In genomic region chr10:112953760-112954159, GRCh38 we compare ENCODE assay signal across 9 cellular contexts. TPM values are rescaled to one million over a fixed set of nuclear protein-coding genes. Genes with fewer than 3 reads are reported as not detected.
DNase-seq lines count a peak whose midpoint lies in the region; ATAC-seq, FAIRE-seq and TF ChIP-seq lines count a peak whose summit lies in the region.
"Had no signal": no experiment of that assay in that cellular context is flagged by ENCODE, and none has a peak within 500 bp of the region (broad histone marks: within the 10 kb centered on the region; RNA-seq: fewer than 3 reads in every experiment).

No MANE protein-coding gene starts in this region.

- intact Hi-C loops in endothelial cell of umbilical vein (cut with micrococcal nuclease): loop anchor here (1.0 to 5.0 kb wide), 6 partner anchors 99 to 729 kb away; no protein-coding TSS in a partner anchor

- H3K9ac ChIP-seq in endothelial cell of umbilical vein (replicated peaks; ENCODE audit: extremely low read depth, insufficient read depth, low read length): no peak overlapping the region

- H3K4me3 ChIP-seq in AG04450 (ENCODE audit: low read depth, low read length) (peak overlapping the region; percentile 60), endothelial cell of umbilical vein (replicated peaks in 1 of 3; ENCODE audit: insufficient read depth in 1 of 3, low read depth in 1 of 3, low read length in 3 of 3) (peak overlapping the region in 2 of 3 experiments; percentile 73 to 78)

- H3K27ac Mint-ChIP-seq in natural killer cell treated with Interleukin-12 subunit alpha and Interleukin-12 subunit beta and Interleukin-15 and Interleukin-18, amount 100 ng/mL, for 72 hours: no peak overlapping the region

- CTCF ChIA-PET in AG04450 (lab: Charles Lee) (interaction anchor here (0.8 to 1.5 kb wide), 4 partner anchors 172 to 431 kb away, joined by 3 to 5 read pairs (median 4); no protein-coding TSS in a partner anchor), endothelial cell of umbilical vein (lab: Charles Lee) (interaction anchor here (1.1 to 1.8 kb wide), 8 partner anchors 8 to 232 kb away, joined by 3 to 6 read pairs (median 4); no protein-coding TSS in a partner anchor)

- H3K9me1 ChIP-seq in endothelial cell of umbilical vein (replicated peaks; ENCODE audit: control insufficient read depth, extremely low read depth, insufficient read depth, low read length): no peaks in the 10 kb centered on the region

- H4K20me1 ChIP-seq in endothelial cell of umbilical vein (replicated peaks; ENCODE audit: control insufficient read depth, extremely low read depth, insufficient read depth, low read length): no peaks in the 10 kb centered on the region

- no peak for ATAC-seq in natural killer cell treated with Interleukin-12 subunit alpha and Interleukin-12 subunit beta and Interleukin-15 and Interleukin-18, amount 100 ng/mL, for 72 hours
- ATAC-seq in HG02884 (IDR thresholded peaks at IDR 0.05; ENCODE audit: unreplicated experiment): no peak

- FAIRE-seq in endothelial cell of umbilical vein (lab: Jason Lieb, UNC) (no peak), GM12891 (lab: Jason Lieb, UNC) (no peak)

- no peaks in the 10 kb centered on the region for H3K9me3 Mint-ChIP-seq in natural killer cell treated with Interleukin-12 subunit alpha and Interleukin-12 subunit beta and Interleukin-15 and Interleukin-18, amount 100 ng/mL, for 72 hours

- peak overlapping the region; percentile 87 for H3K4me3 Mint-ChIP-seq in natural killer cell treated with Interleukin-12 subunit alpha and Interleukin-12 subunit beta and Interleukin-15 and Interleukin-18, amount 100 ng/mL, for 72 hours

- no TSS peak for BruUV-seq in endothelial cell of umbilical vein (replicated peaks; lab: Mats Ljungman, UMichigan)

- POLR2A ChIA-PET in AG04450 (lab: Yijun Ruan, JAX) (interaction anchor here (1.0 kb wide), 1 partner anchor 134 kb away, joined by 4 read pairs; no protein-coding TSS in a partner anchor), endothelial cell of umbilical vein (lab: Charles Lee) (no interaction called here)

- peaks cover 47% of the 10 kb centered on the region for H3K4me1 ChIP-seq in endothelial cell of umbilical vein (ENCODE audit: control insufficient read depth, extremely low read depth, insufficient read depth, low read length)

- peaks cover 49 to 59% of the 10 kb centered on the region in 2 donors for H3K4me1 Mint-ChIP-seq in natural killer cell treated with Interleukin-12 subunit alpha and Interleukin-12 subunit beta and Interleukin-15 and Interleukin-18, amount 100 ng/mL, for 72 hours (ENCODE audit: low read depth in 2 of 2)

- peaks cover 64% of the 10 kb centered on the region for H3K79me2 ChIP-seq in endothelial cell of umbilical vein (ENCODE audit: control insufficient read depth, insufficient read depth, low read length)

- H2AFZ ChIP-seq in endothelial cell of umbilical vein (ENCODE audit: low read depth, low read length): no peak overlapping the region

- H3K36me3 ChIP-seq in endothelial cell of umbilical vein (ENCODE audit: control insufficient read depth in 2 of 2, extremely low read depth in 1 of 2, insufficient read depth in 2 of 2, low read length in 2 of 2): no peaks in the 10 kb centered on the region

- TF ChIP-seq POLR2A in endothelial cell of umbilical vein (IDR thresholded peaks at IDR 0.05; ENCODE audit: low read depth, low read length): no peak
- no peak for TF ChIP-seq POLR2A in GM12891 (IDR thresholded peaks at IDR 0.05; ENCODE audit: low read depth, low read length)

- DNase-seq in AG04450 (ENCODE audit: low read depth, low spot score) (no peak), LHCN-M2 (ENCODE audit: low read depth) (peak; percentile 25), endothelial cell of umbilical vein (ENCODE audit: low read depth, low spot score) (peak; percentile 29), GM12891 (ENCODE audit: insufficient read length, low spot score) (no peak), NCI-H1048 (lab: John Stamatoyannopoulos, UW) (no peak)
- DNase-seq in natural killer cell treated with Interleukin-12 subunit alpha and Interleukin-12 subunit beta and Interleukin-15 and Interleukin-18, amount 100 ng/mL, for 72 hours (ENCODE audit: low spot score): no peak
- no peak for DNase-seq in stimulated activated CD4-positive, alpha-beta T cell treated with anti-CD3 and anti-CD28 coated beads, Interleukin-4, amount 100 ng/mL, for 4 hours
- DNase-seq: activated CD4-positive, alpha-beta T cell treated with anti-CD3 and anti-CD28 coated beads for 1 hour had no signal

- dilution Hi-C loops in endothelial cell of umbilical vein (cut with MboI; ENCODE audit: extremely low pct_ligation_motif_present, low sequenced_read_pairs): no loop called here

- peaks cover 11% of the 10 kb centered on the region for H3K36me3 Mint-ChIP-seq in natural killer cell treated with Interleukin-12 subunit alpha and Interleukin-12 subunit beta and Interleukin-15 and Interleukin-18, amount 100 ng/mL, for 72 hours

- peak overlapping the region; percentile 96 for H3K4me2 ChIP-seq in endothelial cell of umbilical vein (ENCODE audit: insufficient read depth, low read length)

- H3K27me3 ChIP-seq in AG04450 (ENCODE audit: control insufficient read depth, insufficient read depth, low read length) (no peaks in the 10 kb centered on the region), endothelial cell of umbilical vein (ENCODE audit: control insufficient read depth in 2 of 2, insufficient read depth in 2 of 2, low read length in 2 of 2) (no peaks in the 10 kb centered on the region)

- peaks cover 30 to 53% of the 10 kb centered on the region in 2 donors for H3K27me3 Mint-ChIP-seq in natural killer cell treated with Interleukin-12 subunit alpha and Interleukin-12 subunit beta and Interleukin-15 and Interleukin-18, amount 100 ng/mL, for 72 hours

- peak overlapping the region; percentile 98 for H3K27ac ChIP-seq in AG04450 (ENCODE audit: low read depth, low read length)
- no peak overlapping the region for H3K27ac ChIP-seq in endothelial cell of umbilical vein (ENCODE audit: insufficient read depth, low read depth, low read length)

- H3K9me3 ChIP-seq in AG04450 (ENCODE audit: control insufficient read depth, insufficient read depth, low read length): peaks cover 4% of the 10 kb centered on the region; the same call in 1 of the 2 replicates
- no peaks in the 10 kb centered on the region for H3K9me3 ChIP-seq in endothelial cell of umbilical vein (replicated peaks; ENCODE audit: control insufficient read depth, insufficient read depth, low read length)

- TF ChIP-seq CTCF in AG04450 (IDR thresholded peaks at IDR 0.05; ENCODE audit: low read depth, low read length) (no peak), endothelial cell of umbilical vein (IDR thresholded peaks at IDR 0.05; ENCODE audit: extremely low read depth in 1 of 2, insufficient read depth in 1 of 2, low read depth in 1 of 2, low read length in 2 of 2) (no peak)

TF ChIP-seq in endothelial cell of umbilical vein, 7 proteins besides CTCF, POLR2A, EP300 and RAD21:
- TF ChIP-seq FOS (IDR thresholded peaks at IDR 0.05; ENCODE audit: borderline replicate concordance, insufficient read depth, low read length) (no peak), MYC (IDR thresholded peaks at IDR 0.05; ENCODE audit: low read depth, low read length) (no peak), POLR2AphosphoS5 (IDR thresholded peaks at IDR 0.05; ENCODE audit: insufficient read depth, low read depth, low read length) (no peak), GATA2 (IDR thresholded peaks at IDR 0.05; ENCODE audit: insufficient read depth, insufficient read length, low read depth, low read length) (no peak), EZH2 (IDR thresholded peaks at IDR 0.05; ENCODE audit: borderline replicate concordance, low read depth, low read length, severe bottlenecking) (no peak), MAX (IDR thresholded peaks at IDR 0.05; ENCODE audit: insufficient read depth, insufficient read length) (no peak), JUN (IDR thresholded peaks at IDR 0.05; ENCODE audit: borderline replicate concordance, insufficient read depth, insufficient read length, low read depth) (no peak)

TF ChIP-seq in GM12891, 5 proteins besides CTCF, POLR2A, EP300 and RAD21:
- no peak for TF ChIP-seq SPI1 (IDR thresholded peaks at IDR 0.05; ENCODE audit: low read depth, low read length)
- TF ChIP-seq PAX5 (IDR thresholded peaks at IDR 0.05; ENCODE audit: insufficient read depth, low read length, severe bottlenecking): no peak
- TF ChIP-seq POU2F2 (IDR thresholded peaks at IDR 0.05; ENCODE audit: low read depth, low read length): no peak
- no peak for TF ChIP-seq TAF1 (IDR thresholded peaks at IDR 0.05; ENCODE audit: low read depth, low read length)
- TF ChIP-seq POLR2AphosphoS5 (IDR thresholded peaks at IDR 0.05; ENCODE audit: low read depth, low read length): no peak

RNA-seq across cellular contexts. Expression of gene TCF7L2, which starts 3.7 kb away (rescaled TPM):
- polyA plus RNA-seq in AG04450 (2011; rRNA removed) (6.3 and 7.7 TPM in 2 replicates), endothelial cell of umbilical vein (5.9 and 9.9 TPM in 2 replicates)
- 16.8 and 17.0 TPM in 2 replicates for polyA minus RNA-seq in AG04450 (2011; rRNA and poly(A)+ RNA removed)
- total RNA-seq in LHCN-M2 (2014; rRNA removed) (2.9 and 3.4 TPM in 2 replicates), endothelial cell of umbilical vein (21.8 and 22.1 TPM in 2 replicates)
- 6.2 TPM for polyA plus RNA-seq in LHCN-M2 (2012)
- 8.0 and 9.4 TPM in 2 replicates for polyA plus RNA-seq in endothelial cell of umbilical vein (2011; cell fraction: cytosol; rRNA removed)
- 19.5 and 25.5 TPM in 2 replicates for polyA plus RNA-seq in endothelial cell of umbilical vein (2011; cell fraction: nucleus; rRNA removed)
- 14.2 and 16.3 TPM in 2 replicates for polyA plus RNA-seq in endothelial cell of umbilical vein (2012)
- 8.4 TPM in 2 replicates for polyA minus RNA-seq in endothelial cell of umbilical vein
- polyA minus RNA-seq in endothelial cell of umbilical vein (2011; cell fraction: cytosol; rRNA and poly(A)+ RNA removed): 10.0 TPM
- polyA minus RNA-seq in endothelial cell of umbilical vein (2011; cell fraction: nucleus; rRNA and poly(A)+ RNA removed): 34.3 and 37.1 TPM in 2 replicates
- total RNA-seq in natural killer cell treated with Interleukin-12 subunit alpha and Interleukin-12 subunit beta and Interleukin-15 and Interleukin-18, amount 100 ng/mL, for 72 hours: 10 to 100 TPM in 1 of 2 donors, 1 to 10 TPM in 1; 8.1 to 10.3 TPM
- polyA plus RNA-seq in GM12891 (2012; ENCODE audit: low read depth, missing spikeins): 0.53 TPM

Comparison
In these comparisons a context has a peak if more than half of its experiments do, and no peak if none do; other contexts are left out.
1. DNase-seq: peak in LHCN-M2 (single experiment) and endothelial cell of umbilical vein (single experiment); none in AG04450 (single experiment), natural killer cell treated with Interleukin-12 subunit alpha and Interleukin-12 subunit beta and Interleukin-15 and Interleukin-18, amount 100 ng/mL, for 72 hours (single experiment), GM12891 (single experiment), stimulated activated CD4-positive, alpha-beta T cell treated with anti-CD3 and anti-CD28 coated beads, Interleukin-4, amount 100 ng/mL, for 4 hours (0 of 2) and NCI-H1048 (single experiment).